ENCODE assay signal across 9 cellular contexts in the genomic region with DNA sequence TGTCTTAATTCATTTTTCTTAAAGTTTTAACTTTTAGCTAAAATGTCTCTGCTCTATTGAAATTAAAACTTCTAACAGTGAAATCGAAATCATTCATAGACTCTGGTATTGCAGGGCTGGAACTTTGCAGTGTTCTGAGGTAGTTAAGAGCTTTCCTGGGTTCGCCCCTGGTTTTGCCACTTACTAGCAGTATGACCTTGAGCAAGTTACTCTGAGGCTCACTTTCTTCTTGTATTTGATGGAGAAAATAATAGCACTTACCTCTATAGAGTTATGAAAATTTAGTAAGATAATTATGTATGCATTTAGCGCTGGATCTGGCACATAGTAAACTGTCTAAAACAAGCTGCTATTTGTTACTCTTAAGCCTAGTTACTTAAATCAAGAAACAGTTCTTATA. TPM values are rescaled to one million over a fixed set of nuclear protein-coding genes. Genes with fewer than 3 reads are reported as not detected.
DNase-seq lines count a peak whose midpoint lies in the region; ATAC-seq, FAIRE-seq and TF ChIP-seq lines count a peak whose summit lies in the region.
"Had no signal": no experiment of that assay in that cellular context is flagged by ENCODE, and none has a peak within 500 bp of the region (broad histone marks: within the 10 kb centered on the region; RNA-seq: fewer than 3 reads in every experiment).

No MANE protein-coding gene starts in this region.

- peaks cover 61% of the 10 kb centered on the region for H3K4me1 Mint-ChIP-seq in mesothelial cell of epicardium

- POLR2A ChIA-PET in K562 (lab: Yijun Ruan, JAX): interaction anchor here (0.8 to 2.4 kb wide), 8 partner anchors 11 to 38 kb away, joined by 3 to 10 read pairs (median 3); no protein-coding TSS in a partner anchor

- no peaks in the 10 kb centered on the region for H3K27me3 Mint-ChIP-seq in mesothelial cell of epicardium (ENCODE audit: low read depth)

- H3K9ac ChIP-seq in K562 (ENCODE audit: insufficient read depth in 1 of 2, low read depth in 2 of 2, low read length in 2 of 2): peak overlapping the region in 1 of 2 experiments; percentile 84; a peak in 2 of 4 replicates

- no peaks in the 10 kb centered on the region for H3K27me3 ChIP-seq in HL-60 (ENCODE audit: insufficient read depth, poor library complexity, severe bottlenecking)
- H3K27me3 ChIP-seq in K562 (ENCODE audit: control insufficient read depth in 2 of 2, insufficient read depth in 2 of 2, low read length in 2 of 2): no peaks in the 10 kb centered on the region

- no peaks in the 10 kb centered on the region for H3K36me3 ChIP-seq in K562 (ENCODE audit: control insufficient read depth, insufficient read depth, low read length)

- no peak for DNase-seq in HL-60 (ENCODE audit: low read depth in 1 of 2, low spot score in 1 of 2)
- no peak for DNase-seq in K562 (ENCODE audit: extremely low read depth in 1 of 4, low spot score in 3 of 4)
- no peak for DNase-seq in mesothelial cell of epicardium (ENCODE audit: low spot score in 2 of 2, unreplicated experiment in 2 of 2)
- DNase-seq in stimulated activated naive CD4-positive, alpha-beta T cell (lab: John Stamatoyannopoulos, UW): no peak
- no peak for DNase-seq in AML-193 (lab: John Stamatoyannopoulos, UW)
- DNase-seq: NCI-H2107 had no signal

- H3K79me2 ChIP-seq in K562 (ENCODE audit: control insufficient read depth, insufficient read depth, low read length): peaks cover 67% of the 10 kb centered on the region

- H4K20me1 ChIP-seq in K562 (replicated peaks; ENCODE audit: control insufficient read depth, insufficient read depth, low read length): peaks cover 14% of the 10 kb centered on the region; the same call in 1 of the 2 replicates

- H3K27ac ChIP-seq in 22Rv1 (peak overlapping the region; percentile 99), HL-60 (replicated peaks) (no peak overlapping the region), K562 (ENCODE audit: extremely low read depth, low read depth, low read length) (peak overlapping the region; percentile 39; the same call in 2 of the 3 replicates)

- no peak for TF ChIP-seq POLR2A in K562 (conservative IDR thresholded peaks at IDR 0.05)

- H3K27ac Mint-ChIP-seq in mesothelial cell of epicardium: peak overlapping the region; percentile 63

- H3K4me3 ChIP-seq in HL-60 (replicated peaks; ENCODE audit: insufficient read depth, low read length) (peak overlapping the region; percentile 84), K562 (peak overlapping the region; percentile 88)

- ATAC-seq in K562 (no peak), GM21825 (IDR thresholded peaks at IDR 0.05; ENCODE audit: unreplicated experiment) (no peak), HG03139 (IDR thresholded peaks at IDR 0.05; ENCODE audit: unreplicated experiment) (no peak)

- H3K9me1 ChIP-seq in K562 (ENCODE audit: control insufficient read depth, insufficient read depth, low read length): no peaks in the 10 kb centered on the region

- no peaks in the 10 kb centered on the region for H3K9me3 ChIP-seq in K562 (replicated peaks; ENCODE audit: control insufficient read depth, insufficient read depth, low read depth, low read length)

- H3K4me1 ChIP-seq in K562 (replicated peaks in 1 of 2; ENCODE audit: control insufficient read depth in 2 of 2, insufficient read depth in 2 of 2, low read length in 2 of 2): peaks cover 8 to 37% of the 10 kb centered on the region in 2 experiments

- TF ChIP-seq EP300 in K562 (IDR thresholded peaks at IDR 0.05; ENCODE audit: low read length): no peak

- intact Hi-C loops in K562 (cut with micrococcal nuclease): no loop called here

- CTCF ChIA-PET in K562 (lab: Yijun Ruan, JAX; ENCODE audit: low intra/inter-chr PET ratio): no interaction called here

- no peaks in the 10 kb centered on the region for H3K36me3 Mint-ChIP-seq in mesothelial cell of epicardium

- H3K4me2 ChIP-seq in K562 (ENCODE audit: insufficient read depth, low read length): peak overlapping the region; percentile 95

- peak overlapping the region; percentile 94 for H3K4me3 Mint-ChIP-seq in mesothelial cell of epicardium

- TF ChIP-seq RAD21 in K562 (CRISPR knock-in tag; conservative IDR thresholded peaks at IDR 0.05 in 1 of 2, IDR thresholded peaks at IDR 0.05 in 1 of 2): no peak

- no peaks in the 10 kb centered on the region for H3K9me3 Mint-ChIP-seq in mesothelial cell of epicardium

- WGBS in K562 (ENCODE audit: insufficient coverage, low coverage, missing lambda C conversion rate): 0% methylated on average over 3 of the region's 3 CpGs

- in situ Hi-C loops in K562 (cut with MboI): no loop called here

- H2AFZ ChIP-seq in K562 (ENCODE audit: low read depth, low read length): no peak overlapping the region

- TF ChIP-seq CTCF in 22Rv1 (IDR thresholded peaks at IDR 0.05) (no peak), HL-60 (IDR thresholded peaks at IDR 0.05; ENCODE audit: insufficient read depth, low read length) (no peak), K562 (IDR thresholded peaks at IDR 0.05 in 2 of 3, conservative IDR thresholded peaks at IDR 0.05 in 1 of 3; ENCODE audit: insufficient read depth in 2 of 3, low read depth in 1 of 3, low read length in 3 of 3) (no peak), mesothelial cell of epicardium (IDR thresholded peaks at IDR 0.05; ENCODE audit: unreplicated experiment) (no peak)

- FAIRE-seq in K562 (lab: Jason Lieb, UNC): no peak

- BruUV-seq in K562 (replicated peaks; lab: Mats Ljungman, UMichigan): no TSS peak

TF ChIP-seq in K562, 482 proteins besides CTCF, POLR2A, EP300 and RAD21:
- TF ChIP-seq ZFX (CRISPR knock-in tag; IDR thresholded peaks at IDR 0.05): no peak
- TF ChIP-seq, protein P1, sequence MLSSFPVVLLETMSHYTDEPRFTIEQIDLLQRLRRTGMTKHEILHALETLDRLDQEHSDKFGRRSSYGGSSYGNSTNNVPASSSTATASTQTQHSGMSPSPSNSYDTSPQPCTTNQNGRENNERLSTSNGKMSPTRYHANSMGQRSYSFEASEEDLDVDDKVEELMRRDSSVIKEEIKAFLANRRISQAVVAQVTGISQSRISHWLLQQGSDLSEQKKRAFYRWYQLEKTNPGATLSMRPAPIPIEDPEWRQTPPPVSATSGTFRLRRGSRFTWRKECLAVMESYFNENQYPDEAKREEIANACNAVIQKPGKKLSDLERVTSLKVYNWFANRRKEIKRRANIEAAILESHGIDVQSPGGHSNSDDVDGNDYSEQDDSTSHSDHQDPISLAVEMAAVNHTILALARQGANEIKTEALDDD (IDR thresholded peaks at IDR 0.05): peak; percentile 80
- no peak for TF ChIP-seq BRD4 (IDR thresholded peaks at IDR 0.05)

RNA-seq across cellular contexts. Expression of a gene that starts 1.7 kb away (rescaled TPM):
- total RNA-seq in K562 (2011; cell fraction: chromatin; rRNA removed; ENCODE audit: low replicate concordance): 23.3 and 34.3 TPM in 2 replicates
- 8.2 and 9.6 TPM in 2 replicates for total RNA-seq in K562 (2011; cell fraction: nucleolus; rRNA removed)
- 16.6 and 27.1 TPM in 2 replicates for total RNA-seq in K562 (2011; cell fraction: nucleoplasm; rRNA removed)
- 8.4 and 11.5 TPM in 2 replicates for total RNA-seq in K562 (2014; rRNA removed)
- 35.0 and 36.6 TPM in 2 replicates for total RNA-seq in K562 (2014; rRNA removed; fragmentation: Illumina TruSeq; extraction: Trizol)
- total RNA-seq in K562 (2015; rRNA removed; fragmentation: Illumina TruSeq; extraction: Trizol): 46.9 and 56.8 TPM in 2 replicates
- 42.8 and 43.0 TPM in 2 replicates for total RNA-seq in K562 (2021)
- 25.5 and 41.8 TPM in 2 replicates for polyA plus RNA-seq in K562 (2011; rRNA removed)
- polyA plus RNA-seq in K562 (2011; cell fraction: cytosol; rRNA removed): 19.2 and 27.7 TPM in 2 replicates
- 23.9 and 24.2 TPM in 2 replicates for polyA plus RNA-seq in K562 (2011; cell fraction: nucleus; rRNA removed)
- 42.5 and 45.8 TPM in 2 replicates for polyA plus RNA-seq in K562 (2012)
- polyA plus RNA-seq in K562 (2014; fragmentation: Illumina TruSeq; extraction: Trizol): 86.2 and 116 TPM in 2 replicates
- polyA plus RNA-seq in K562 (2014; fragmentation: Nextera tagmentation; extraction: Ambion mirVana): 1 to 10 TPM; 3.5 to 6.2 TPM
- polyA plus RNA-seq in K562 (2014; rRNA removed): 11.7 and 20.2 TPM in 2 replicates
- polyA minus RNA-seq in K562 (2011; rRNA and poly(A)+ RNA removed): 22.8 and 26.4 TPM in 2 replicates
- polyA minus RNA-seq in K562 (2011; cell fraction: cytosol; rRNA and poly(A)+ RNA removed): 21.3 and 21.8 TPM in 2 replicates
- 12.5 and 32.0 TPM in 2 replicates for polyA minus RNA-seq in K562 (2011; cell fraction: nucleus; rRNA and poly(A)+ RNA removed)
- total RNA-seq in mesothelial cell of epicardium: 60.1 to 77.1 TPM (median 62.9 TPM) in 3 replicates
